17 cellular contexts compared by ENCODE assay signal in genomic region chr3:118736107-118736506, GRCh38.
DNase-seq lines count a peak whose midpoint lies in the region; ATAC-seq and TF ChIP-seq lines count a peak whose summit lies in the region.
"Had no signal": no experiment of that assay in that cellular context is flagged by ENCODE, and none has a peak within 500 bp of the region (broad histone marks: within the 10 kb centered on the region; RNA-seq: fewer than 3 reads in every experiment).

No MANE protein-coding gene starts in this region.

- H2AFZ ChIP-seq in GM23338 (no peak overlapping the region), MM.1S (ENCODE audit: low read length) (no peak overlapping the region)
- H2AFZ ChIP-seq: GM23248 had no signal

- H3K36me3 Mint-ChIP-seq in GM23338 (ENCODE audit: low read depth) (peaks cover 3% of the 10 kb centered on the region; the same call in 1 of the 3 replicates), endodermal cell (ENCODE audit: low read depth) (peaks cover 2% of the 10 kb centered on the region)
- H3K36me3 Mint-ChIP-seq: CD14-positive monocyte; CD8-positive, alpha-beta memory T cell had no signal

- H3F3A ChIP-seq in GM23338 (replicated peaks; ENCODE audit: low read depth) (no peaks in the 10 kb centered on the region), MM.1S (ENCODE audit: insufficient read depth, low read length) (no peaks in the 10 kb centered on the region)

- H3K4me3 ChIP-seq in GM23338 (no peak overlapping the region), endodermal cell (ENCODE audit: low read length) (no peak overlapping the region), MM.1S (ENCODE audit: low read length) (no peak overlapping the region)
- H3K4me3 ChIP-seq: GM23248 had no signal

- H3K4me1 ChIP-seq in GM23338 (ENCODE audit: insufficient read depth) (peaks cover 9% of the 10 kb centered on the region; the same call in 1 of the 2 replicates), endodermal cell (ENCODE audit: control insufficient read depth, insufficient read depth, low read length) (peaks cover 4% of the 10 kb centered on the region), MM.1S (ENCODE audit: low read length) (peaks cover 8% of the 10 kb centered on the region)
- H3K4me1 ChIP-seq: Caco-2 had no signal

- H3K4me2 ChIP-seq in GM23338: no peak overlapping the region
- H3K4me2 ChIP-seq in MM.1S (ENCODE audit: low read depth, low read length): no peak overlapping the region

- no peak overlapping the region for H3K9ac ChIP-seq in endodermal cell (ENCODE audit: extremely low read depth, low read length, poor library complexity, severe bottlenecking)
- H3K9ac ChIP-seq in MM.1S (ENCODE audit: low read length): no peak overlapping the region
- H3K9ac ChIP-seq: GM23248 had no signal

- no peak overlapping the region for H3K27ac ChIP-seq in GM23338 (ENCODE audit: low read depth)
- no peak overlapping the region for H3K27ac ChIP-seq in endodermal cell (ENCODE audit: low read depth, low read length)
- H3K27ac ChIP-seq in MM.1S (ENCODE audit: low read length): no peak overlapping the region
- H3K27ac ChIP-seq: 22Rv1, GM23248 had no signal

- H3K4me3 Mint-ChIP-seq in GM23338 (no peak overlapping the region), endodermal cell (no peak overlapping the region)
- H3K4me3 Mint-ChIP-seq: CD14-positive monocyte; CD8-positive, alpha-beta memory T cell had no signal

- H3K9me2 ChIP-seq in GM23338 (ENCODE audit: insufficient read depth): peaks cover 3% of the 10 kb centered on the region; the same call in 1 of the 2 replicates
- H3K9me2 ChIP-seq in MM.1S (replicated peaks; ENCODE audit: insufficient read depth, low read length): no peaks in the 10 kb centered on the region

- H3K9me3 ChIP-seq in endodermal cell (ENCODE audit: control insufficient read depth, low read length) (peaks cover 19% of the 10 kb centered on the region), MM.1S (replicated peaks; ENCODE audit: insufficient read depth, low read length) (no peaks in the 10 kb centered on the region)
- H3K9me3 ChIP-seq: Caco-2 had no signal

- H3K27me3 ChIP-seq in GM23338 (ENCODE audit: insufficient read depth) (no peaks in the 10 kb centered on the region), endodermal cell (ENCODE audit: control insufficient read depth, insufficient read depth, low read length, poor library complexity, severe bottlenecking) (no peaks in the 10 kb centered on the region), MM.1S (replicated peaks; ENCODE audit: insufficient read depth, low read length) (no peaks in the 10 kb centered on the region)

- peak; percentile 21 to 47; a peak in 3 of 4 replicates for TF ChIP-seq CTCF in GM23338 (conservative IDR thresholded peaks at IDR 0.05; ENCODE audit: low read depth in 2 of 2)
- peak; percentile 54 for TF ChIP-seq CTCF in endodermal cell (conservative IDR thresholded peaks at IDR 0.05)
- TF ChIP-seq CTCF in MM.1S (IDR thresholded peaks at IDR 0.05; ENCODE audit: low read length): no peak

- no peaks in the 10 kb centered on the region for H3K79me2 ChIP-seq in GM23338 (replicated peaks; ENCODE audit: insufficient read depth)
- H3K79me2 ChIP-seq in MM.1S (ENCODE audit: low read length): no peaks in the 10 kb centered on the region

- H3K9me3 Mint-ChIP-seq in GM23338: peaks cover 10% of the 10 kb centered on the region; the same call in 2 of the 3 replicates
- H3K9me3 Mint-ChIP-seq in endodermal cell: peaks cover 15% of the 10 kb centered on the region

- H3K36me3 ChIP-seq in GM23338 (ENCODE audit: insufficient read depth): no peaks in the 10 kb centered on the region
- H3K36me3 ChIP-seq in endodermal cell (ENCODE audit: control insufficient read depth, insufficient read depth, low read length): peaks cover 88% of the 10 kb centered on the region
- no peaks in the 10 kb centered on the region for H3K36me3 ChIP-seq in MM.1S (replicated peaks; ENCODE audit: insufficient read depth, low read length)

- H3K4me1 Mint-ChIP-seq in GM23338: peaks cover 8% of the 10 kb centered on the region; the same call in 2 of the 3 replicates
- H3K4me1 Mint-ChIP-seq in endodermal cell: peaks cover 11% of the 10 kb centered on the region
- H3K4me1 Mint-ChIP-seq: CD14-positive monocyte; CD8-positive, alpha-beta memory T cell had no signal

- peak; percentile 65 for DNase-seq in DMS 273 (lab: John Stamatoyannopoulos, UW; ENCODE audit: unreplicated experiment)
- no peak for DNase-seq in DMS 273 treated with DMSO at 0.1 percent for 48 hours (lab: John Stamatoyannopoulos, UW)
- DNase-seq in GM23338 (ENCODE audit: low spot score): peak; percentile 7
- DNase-seq in NCI-H2029 treated with DMSO at 0.1 percent for 48 hours (lab: John Stamatoyannopoulos, UW): peak; percentile 56
- DNase-seq in endodermal cell: no peak
- DNase-seq in OCI-M1 (lab: John Stamatoyannopoulos, UW): no peak
- DNase-seq in MM.1S: no peak
- no peak for DNase-seq in CD1c-positive myeloid dendritic cell (ENCODE audit: extremely low spot score)
- DNase-seq: Caco-2; CD8-positive, alpha-beta memory T cell; DMS79 treated with DMSO at 0.1 percent for 48 hours; EL; GDM1; GM23248; H7 had no signal

- ATAC-seq in GM23338: no peak

- H4K20me1 ChIP-seq in GM23338 (replicated peaks; ENCODE audit: insufficient read depth) (no peaks in the 10 kb centered on the region), MM.1S (ENCODE audit: insufficient read depth, low read length) (no peaks in the 10 kb centered on the region)

- H3K27me3 Mint-ChIP-seq in GM23338 (ENCODE audit: insufficient read depth, low read depth, poor library complexity) (peaks cover 1% of the 10 kb centered on the region), endodermal cell (ENCODE audit: insufficient read depth) (no peaks in the 10 kb centered on the region)

- H3K27ac Mint-ChIP-seq in GM23338 (no peak overlapping the region), endodermal cell (no peak overlapping the region)
- H3K27ac Mint-ChIP-seq: CD14-positive monocyte; CD8-positive, alpha-beta memory T cell had no signal

- 92 to 96% methylated on average over 2 of the region's 2 CpGs for WGBS in endodermal cell (ENCODE audit: insufficient coverage in 1 of 2, insufficient read length in 1 of 2), 2 experiments

TF ChIP-seq in GM23338, 12 proteins besides CTCF, POLR2A, EP300 and RAD21:
- no peak for TF ChIP-seq CREB1 (CRISPR knock-in tag; IDR thresholded peaks at IDR 0.05; ENCODE audit: low read depth)
- TF ChIP-seq EZH2phosphoT487 (IDR thresholded peaks at IDR 0.05; ENCODE audit: unreplicated experiment): no peak
- TF ChIP-seq REST (IDR thresholded peaks at IDR 0.05; ENCODE audit: unreplicated experiment): no peak

Comparison
In these comparisons a context has a peak if more than half of its experiments do, and no peak if none do; other contexts are left out.
1. DNase-seq: peak in DMS 273 (single experiment), GM23338 (single experiment) and NCI-H2029 treated with DMSO at 0.1 percent for 48 hours (single experiment); none in DMS 273 treated with DMSO at 0.1 percent for 48 hours (single experiment), endodermal cell (single experiment), OCI-M1 (single experiment), MM.1S (single experiment) and CD1c-positive myeloid dendritic cell (single experiment).